1 cellular context compared by ENCODE assay signal in the genomic region with DNA sequence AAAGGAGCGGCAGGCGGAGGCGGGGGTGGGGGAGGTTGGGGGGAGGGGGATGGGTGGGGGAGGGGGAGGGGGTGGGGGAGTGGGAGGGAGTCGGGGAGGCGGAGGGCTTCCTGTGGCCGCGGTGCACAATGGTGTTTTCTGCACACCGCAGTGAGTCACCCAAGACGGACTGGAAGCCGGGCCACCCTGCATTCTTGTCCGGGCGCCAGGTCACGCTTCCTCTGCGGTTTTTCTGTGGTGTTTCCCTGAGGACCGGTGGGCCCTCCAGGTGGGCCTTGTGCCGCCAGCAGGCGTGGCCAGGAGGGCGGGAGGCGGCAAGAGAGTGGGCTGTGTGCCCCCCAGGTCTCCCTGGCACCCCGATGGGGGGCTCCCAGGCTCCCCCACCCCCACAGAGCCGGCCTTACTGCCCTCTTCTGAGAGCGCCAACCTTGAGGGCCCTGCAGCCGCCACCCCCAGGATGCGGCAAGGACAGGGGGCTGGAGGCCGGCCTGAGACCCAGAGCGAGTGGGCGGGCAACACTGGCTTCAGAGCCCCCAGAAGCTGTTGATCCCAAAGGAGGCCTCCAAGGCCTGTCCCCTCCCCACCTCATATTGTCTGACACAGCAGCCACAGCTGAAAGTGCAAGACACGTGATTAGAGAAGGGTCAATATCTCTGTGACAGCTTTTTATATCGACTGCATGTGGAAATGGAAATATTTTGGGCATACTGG.
TF ChIP-seq lines count a peak whose summit lies in the region.

No MANE protein-coding gene starts in this region.

TF ChIP-seq in H1, 55 proteins besides CTCF, POLR2A, EP300 and RAD21:
- TF ChIP-seq, protein P1, sequence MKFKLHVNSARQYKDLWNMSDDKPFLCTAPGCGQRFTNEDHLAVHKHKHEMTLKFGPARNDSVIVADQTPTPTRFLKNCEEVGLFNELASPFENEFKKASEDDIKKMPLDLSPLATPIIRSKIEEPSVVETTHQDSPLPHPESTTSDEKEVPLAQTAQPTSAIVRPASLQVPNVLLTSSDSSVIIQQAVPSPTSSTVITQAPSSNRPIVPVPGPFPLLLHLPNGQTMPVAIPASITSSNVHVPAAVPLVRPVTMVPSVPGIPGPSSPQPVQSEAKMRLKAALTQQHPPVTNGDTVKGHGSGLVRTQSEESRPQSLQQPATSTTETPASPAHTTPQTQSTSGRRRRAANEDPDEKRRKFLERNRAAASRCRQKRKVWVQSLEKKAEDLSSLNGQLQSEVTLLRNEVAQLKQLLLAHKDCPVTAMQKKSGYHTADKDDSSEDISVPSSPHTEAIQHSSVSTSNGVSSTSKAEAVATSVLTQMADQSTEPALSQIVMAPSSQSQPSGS (IDR thresholded peaks at IDR 0.05; ENCODE audit: low read length) = no peak
- TF ChIP-seq RNF2 (IDR thresholded peaks at IDR 0.05; ENCODE audit: borderline replicate concordance, low read depth, low read length, missing control alignments, poor library complexity, severe bottlenecking) = no peak
- TF ChIP-seq GABPA (IDR thresholded peaks at IDR 0.05; ENCODE audit: borderline replicate concordance, insufficient read depth, low read length) = no peak
- TF ChIP-seq SIN3A (conservative IDR thresholded peaks at IDR 0.05 in 1 of 2, IDR thresholded peaks at IDR 0.05 in 1 of 2; ENCODE audit: low read depth in 1 of 2, low read length in 2 of 2) = no peak
- TF ChIP-seq SP1 (IDR thresholded peaks at IDR 0.05; ENCODE audit: low read depth, low read length) = no peak
